ENCODE assay signal across 9 cellular contexts in genomic region chr10:133336131-133337078, GRCh38. TPM values are rescaled to one million over a fixed set of nuclear protein-coding genes. Genes with fewer than 3 reads are reported as not detected.
A peak's percentile ranks its signal among the peaks of the same experiment; 100 is the strongest.
DNase-seq lines count a peak whose midpoint lies in the region; ATAC-seq and TF ChIP-seq lines count a peak whose summit lies in the region.
"Had no signal": no experiment of that assay in that cellular context is flagged by ENCODE, and none has a peak within 500 bp of the region (broad histone marks: within the 10 kb centered on the region; RNA-seq: fewer than 3 reads in every experiment).

Gene CALY (minus strand): TSS chr10:133336896. CDS start chr10:133328989, 7,907 bp downstream.

- no peak for TF ChIP-seq CTCF in uterus (IDR thresholded peaks at IDR 0.05)

- H3K4me1 ChIP-seq in endocrine pancreas (ENCODE audit: control insufficient read depth, insufficient read depth, low read length) = no peaks in the 10 kb centered on the region
- H3K4me1 ChIP-seq in uterus = peaks cover 0 to 21% of the 10 kb centered on the region in 2 donors

- no peak within 1 kb of the TSS for H3K4me3 ChIP-seq in endocrine pancreas (ENCODE audit: control insufficient read depth, insufficient read depth, low read length)
- peak within 1 kb of the TSS; percentile 15 to 22 for H3K4me3 ChIP-seq in uterus

- H3K27me3 ChIP-seq in endocrine pancreas (ENCODE audit: control insufficient read depth, insufficient read depth, low read length) = no peaks in the 10 kb centered on the region
- H3K27me3 ChIP-seq in uterus = peaks cover 42 to 45% of the 10 kb centered on the region in 2 donors

- H3K9ac ChIP-seq in endocrine pancreas (ENCODE audit: control insufficient read depth, insufficient read depth, low read length) = peak within 1 kb of the TSS; percentile 44

- ATAC-seq in GM18519 (IDR thresholded peaks at IDR 0.05; ENCODE audit: low FRiP score, unreplicated experiment) (no peak), HG02884 (IDR thresholded peaks at IDR 0.05; ENCODE audit: unreplicated experiment) (no peak)

- intact Hi-C loops in posterior vena cava (cut with DNase I) = no loop called here
- intact Hi-C loops in uterus (cut with DNase I; ENCODE audit: low total_unique reads) = no loop called here

- H3K9me3 ChIP-seq in endocrine pancreas (ENCODE audit: control insufficient read depth, low read length) (no peaks in the 10 kb centered on the region), uterus (no peaks in the 10 kb centered on the region)

- DNase-seq in NCI-H2227 (lab: John Stamatoyannopoulos, UW; ENCODE audit: unreplicated experiment) = peak; percentile 85
- no peak for DNase-seq in NCI-H2227 treated with DMSO at 0.1 percent for 48 hours (lab: John Stamatoyannopoulos, UW)
- peak; percentile 80 for DNase-seq in activated CD8-positive, alpha-beta memory T cell treated with anti-CD3 and anti-CD28 coated beads for 24 hours
- peak; percentile 85 for DNase-seq in posterior vena cava (ENCODE audit: low spot score)
- no peak for DNase-seq in uterus

- no peak for TF ChIP-seq POLR2A in uterus (IDR thresholded peaks at IDR 0.05)

- H3K36me3 ChIP-seq in endocrine pancreas (ENCODE audit: control insufficient read depth, insufficient read depth, low read length) (no peaks in the 10 kb centered on the region), uterus (no peaks in the 10 kb centered on the region)

- H3K27ac ChIP-seq in uterus = no peak within 1 kb of the TSS

RNA-seq across cellular contexts. Expression of gene CALY, which starts in this region (rescaled TPM):
- total RNA-seq in posterior vena cava = not detected
- under 1 TPM in 1 of 4 donors, not detected in 3; 0.69 TPM for total RNA-seq in uterus
- total RNA-seq: renal cortical epithelial cell had no signal

Comparison
In these comparisons a context has a peak if more than half of its experiments do, and no peak if none do; other contexts are left out.
1. DNase-seq: peak in NCI-H2227 (single experiment) and activated CD8-positive, alpha-beta memory T cell treated with anti-CD3 and anti-CD28 coated beads for 24 hours (single experiment); none in NCI-H2227 treated with DMSO at 0.1 percent for 48 hours (single experiment) and uterus (0 of 2).
2. Peak in DNase-seq in posterior vena cava; RNA of the gene not detected or under 1 TPM.